ENCODE assay signal across 8 cellular contexts in genomic region chr6:110180228-110181008, GRCh38. TPM values are rescaled to one million over a fixed set of nuclear protein-coding genes. Genes with fewer than 3 reads are reported as not detected.
A peak's percentile ranks its signal among the peaks of the same experiment; 100 is the strongest.
DNase-seq lines count a peak whose midpoint lies in the region; ATAC-seq and TF ChIP-seq lines count a peak whose summit lies in the region.

CDC40 (plus strand) TSS chr6:110180427; CDS start chr6:110180445, 18 bp downstream.

- no peaks in the 10 kb centered on the region for H3K9me3 ChIP-seq in psoas muscle

- DNase-seq in AG10803 (ENCODE audit: low read depth) (no peak), RPMI7951 (ENCODE audit: low read depth) (no peak), activated gamma-delta T cell (lab: John Stamatoyannopoulos, UW) (peak; percentile 19), Right ventricle myocardium superior (peak; percentile 74), psoas muscle (peak; percentile 61 to 81), KG1 (lab: John Stamatoyannopoulos, UW) (no peak)

- peaks cover 0 to 13% (median 0%) of the 10 kb centered on the region in 3 donors for H3K27me3 ChIP-seq in psoas muscle (ENCODE audit: insufficient read depth in 3 of 3, low read length in 2 of 3)

- intact Hi-C loops in Right ventricle myocardium superior (cut with DNase I) = no loop called here
- intact Hi-C loops in psoas muscle (cut with DNase I) = loop anchor here in 1 of 2 donors (5.0 kb wide), 1 partner anchor 488 kb away; the partner anchor contains the start of genes AK9 and FIG4

- WGBS in psoas muscle, 3 donors = 0% methylated on average over 28 of the region's 28 CpGs

- ATAC-seq in HG03159 (IDR thresholded peaks at IDR 0.05; ENCODE audit: unreplicated experiment) (peak; percentile 51), Right ventricle myocardium superior (ENCODE audit: poor library complexity) (peak; percentile 73), psoas muscle (peak; percentile 67 to 85 (median 76))

- in situ Hi-C loops in GM18951 (cut with MboI; ENCODE audit: low sequenced_read_pairs, unreplicated experiment) = no loop called here

- TF ChIP-seq CTCF in AG10803 (conservative IDR thresholded peaks at IDR 0.05; ENCODE audit: low read length) = no peak
- TF ChIP-seq CTCF in psoas muscle (IDR thresholded peaks at IDR 0.05) = no peak

- H3K4me3 ChIP-seq in AG10803 (ENCODE audit: low read length) = peak within 1 kb of the TSS; percentile 97
- peak within 1 kb of the TSS; percentile 75 for H3K4me3 ChIP-seq in psoas muscle

- peaks cover 36% of the 10 kb centered on the region for H3K4me1 ChIP-seq in psoas muscle

- TF ChIP-seq POLR2A in GM18951 (IDR thresholded peaks at IDR 0.05; ENCODE audit: extremely low read depth, insufficient read depth, insufficient read length) = peak; percentile 76

- peak within 1 kb of the TSS; percentile 89 for H3K27ac ChIP-seq in psoas muscle

- H3K36me3 ChIP-seq in psoas muscle (ENCODE audit: insufficient read depth in 1 of 2, low read depth in 1 of 2) = no peaks in the 10 kb centered on the region

RNA-seq across cellular contexts. Expression of gene CDC40, which starts in this region (rescaled TPM):
- total RNA-seq in RPMI7951 (2014; rRNA removed; shearing (Covaris generic)) = 24.2 and 25.5 TPM in 2 replicates
- total RNA-seq in Right ventricle myocardium superior = 15.0 TPM
- 10 to 100 TPM in 3 of 4 donors, 1 to 10 TPM in 1; 8.5 to 18.9 (median 14.1) TPM for total RNA-seq in psoas muscle
- 10 to 100 TPM in 2 of 3 donors, 1 to 10 TPM in 1; 9.8 to 27.7 (median 13.7) TPM for polyA plus RNA-seq in psoas muscle

Comparison
In these comparisons a context has a peak if more than half of its experiments do, and no peak if none do; other contexts are left out.
1. DNase-seq: peak in activated gamma-delta T cell (single experiment), Right ventricle myocardium superior (single experiment) and psoas muscle (2 of 2); none in AG10803 (single experiment), RPMI7951 (single experiment) and KG1 (single experiment).
2. Peak in every context shown above with its lines, with median percentiles within 50 percentile points of each other: ATAC-seq.